ENCODE assay signal across 1 cellular context in genomic region chr6:44052419-44053011, GRCh38.
TF ChIP-seq lines count a peak whose summit lies in the region.

No MANE protein-coding gene starts in this region.

TF ChIP-seq in K562, 482 proteins besides CTCF, POLR2A, EP300 and RAD21 (continued from another document):
- TF ChIP-seq UBTF (IDR thresholded peaks at IDR 0.05; ENCODE audit: borderline replicate concordance in 1 of 2, low read depth in 2 of 2, low read length in 2 of 2): no peak
- TF ChIP-seq ZNF449 (CRISPR knock-in tag; IDR thresholded peaks at IDR 0.05): no peak
- TF ChIP-seq MED1 (CRISPR knock-in tag; IDR thresholded peaks at IDR 0.05; ENCODE audit: borderline replicate concordance): no peak
- no peak for TF ChIP-seq ATF1 (CRISPR knock-in tag; IDR thresholded peaks at IDR 0.05)
- TF ChIP-seq ATF1 (tag; IDR thresholded peaks at IDR 0.05): peak; percentile 51; the same call in 1 of the 2 replicates
- TF ChIP-seq NFYB (IDR thresholded peaks at IDR 0.05; ENCODE audit: extremely low read depth, insufficient read length): peak; percentile 89
- no peak for TF ChIP-seq MEF2A (IDR thresholded peaks at IDR 0.05; ENCODE audit: control insufficient read depth, low read depth, low read length)
- TF ChIP-seq ZNF589 (CRISPR knock-in tag; IDR thresholded peaks at IDR 0.05; ENCODE audit: low read depth): 0 out of 2 replicates have a peak, but pooled peaks have one; percentile 5
- 0 out of 4 replicates have a peak, but pooled peaks of 1 of the 2 experiments have one; percentile 43 for TF ChIP-seq TRIM24 (IDR thresholded peaks at IDR 0.05)
- TF ChIP-seq HDAC1 (IDR thresholded peaks at IDR 0.05): peak in 1 of 2 experiments; percentile 46; a peak in 1 of 4 replicates
